In genomic region chr12:83265798-83266197, GRCh38 we compare ENCODE assay signal across 1 cellular context.
TF ChIP-seq lines count a peak whose summit lies in the region.

No MANE protein-coding gene starts in this region.

TF ChIP-seq in K562, 482 proteins besides CTCF, POLR2A, EP300 and RAD21 (continued from another document):
- TF ChIP-seq PBX2 (CRISPR knock-in tag; IDR thresholded peaks at IDR 0.05; ENCODE audit: low read depth) (no peak), PBX2 (tag; conservative IDR thresholded peaks at IDR 0.05; ENCODE audit: low read depth) (peak; percentile 50; the same call in 1 of the 2 replicates), C11orf30 (IDR thresholded peaks at IDR 0.05; ENCODE audit: low read depth) (peak; percentile 84), ZNF232 (CRISPR knock-in tag; IDR thresholded peaks at IDR 0.05) (no peak), RBM14 (IDR thresholded peaks at IDR 0.05; ENCODE audit: borderline replicate concordance, insufficient read depth, low read depth, low read length) (no peak), FUS (optimal IDR thresholded peaks at IDR 0.05; ENCODE audit: low read depth, low read length) (no peak), ETS1 (conservative IDR thresholded peaks at IDR 0.05; ENCODE audit: control insufficient read depth, low read depth, low read length) (no peak), MEF2A (IDR thresholded peaks at IDR 0.05; ENCODE audit: control insufficient read depth, low read depth, low read length) (no peak), CBX3 (IDR thresholded peaks at IDR 0.05; ENCODE audit: borderline replicate concordance in 1 of 2, low read length in 2 of 2) (no peak), ZBTB43 (CRISPR knock-in tag; IDR thresholded peaks at IDR 0.05) (no peak), ZNF512 (tag; IDR thresholded peaks at IDR 0.05) (no peak), ZNF316 (IDR thresholded peaks at IDR 0.05) (peak; percentile 88), SREBF2 (CRISPR knock-in tag; IDR thresholded peaks at IDR 0.05) (no peak), CXXC5 (CRISPR knock-in tag; IDR thresholded peaks at IDR 0.05) (no peak), ZKSCAN1 (IDR thresholded peaks at IDR 0.05; ENCODE audit: low read depth, low read length) (no peak), ASH1L (IDR thresholded peaks at IDR 0.05; ENCODE audit: borderline replicate concordance, low read depth, partially characterized antibody) (no peak), ELF1 (tag; IDR thresholded peaks at IDR 0.05) (no peak), PHTF2 (CRISPR knock-in tag; IDR thresholded peaks at IDR 0.05) (no peak), NCOR1 (IDR thresholded peaks at IDR 0.05) (no peak), FOXJ2 (tag; IDR thresholded peaks at IDR 0.05) (no peak), KHSRP (IDR thresholded peaks at IDR 0.05) (no peak), OTX1 (CRISPR knock-in tag; IDR thresholded peaks at IDR 0.05) (no peak), ARID1B (IDR thresholded peaks at IDR 0.05) (peak; percentile 22; the same call in 1 of the 2 replicates), ILK (tag; IDR thresholded peaks at IDR 0.05; ENCODE audit: borderline replicate concordance, low read depth) (no peak)
- TF ChIP-seq, protein P1, sequence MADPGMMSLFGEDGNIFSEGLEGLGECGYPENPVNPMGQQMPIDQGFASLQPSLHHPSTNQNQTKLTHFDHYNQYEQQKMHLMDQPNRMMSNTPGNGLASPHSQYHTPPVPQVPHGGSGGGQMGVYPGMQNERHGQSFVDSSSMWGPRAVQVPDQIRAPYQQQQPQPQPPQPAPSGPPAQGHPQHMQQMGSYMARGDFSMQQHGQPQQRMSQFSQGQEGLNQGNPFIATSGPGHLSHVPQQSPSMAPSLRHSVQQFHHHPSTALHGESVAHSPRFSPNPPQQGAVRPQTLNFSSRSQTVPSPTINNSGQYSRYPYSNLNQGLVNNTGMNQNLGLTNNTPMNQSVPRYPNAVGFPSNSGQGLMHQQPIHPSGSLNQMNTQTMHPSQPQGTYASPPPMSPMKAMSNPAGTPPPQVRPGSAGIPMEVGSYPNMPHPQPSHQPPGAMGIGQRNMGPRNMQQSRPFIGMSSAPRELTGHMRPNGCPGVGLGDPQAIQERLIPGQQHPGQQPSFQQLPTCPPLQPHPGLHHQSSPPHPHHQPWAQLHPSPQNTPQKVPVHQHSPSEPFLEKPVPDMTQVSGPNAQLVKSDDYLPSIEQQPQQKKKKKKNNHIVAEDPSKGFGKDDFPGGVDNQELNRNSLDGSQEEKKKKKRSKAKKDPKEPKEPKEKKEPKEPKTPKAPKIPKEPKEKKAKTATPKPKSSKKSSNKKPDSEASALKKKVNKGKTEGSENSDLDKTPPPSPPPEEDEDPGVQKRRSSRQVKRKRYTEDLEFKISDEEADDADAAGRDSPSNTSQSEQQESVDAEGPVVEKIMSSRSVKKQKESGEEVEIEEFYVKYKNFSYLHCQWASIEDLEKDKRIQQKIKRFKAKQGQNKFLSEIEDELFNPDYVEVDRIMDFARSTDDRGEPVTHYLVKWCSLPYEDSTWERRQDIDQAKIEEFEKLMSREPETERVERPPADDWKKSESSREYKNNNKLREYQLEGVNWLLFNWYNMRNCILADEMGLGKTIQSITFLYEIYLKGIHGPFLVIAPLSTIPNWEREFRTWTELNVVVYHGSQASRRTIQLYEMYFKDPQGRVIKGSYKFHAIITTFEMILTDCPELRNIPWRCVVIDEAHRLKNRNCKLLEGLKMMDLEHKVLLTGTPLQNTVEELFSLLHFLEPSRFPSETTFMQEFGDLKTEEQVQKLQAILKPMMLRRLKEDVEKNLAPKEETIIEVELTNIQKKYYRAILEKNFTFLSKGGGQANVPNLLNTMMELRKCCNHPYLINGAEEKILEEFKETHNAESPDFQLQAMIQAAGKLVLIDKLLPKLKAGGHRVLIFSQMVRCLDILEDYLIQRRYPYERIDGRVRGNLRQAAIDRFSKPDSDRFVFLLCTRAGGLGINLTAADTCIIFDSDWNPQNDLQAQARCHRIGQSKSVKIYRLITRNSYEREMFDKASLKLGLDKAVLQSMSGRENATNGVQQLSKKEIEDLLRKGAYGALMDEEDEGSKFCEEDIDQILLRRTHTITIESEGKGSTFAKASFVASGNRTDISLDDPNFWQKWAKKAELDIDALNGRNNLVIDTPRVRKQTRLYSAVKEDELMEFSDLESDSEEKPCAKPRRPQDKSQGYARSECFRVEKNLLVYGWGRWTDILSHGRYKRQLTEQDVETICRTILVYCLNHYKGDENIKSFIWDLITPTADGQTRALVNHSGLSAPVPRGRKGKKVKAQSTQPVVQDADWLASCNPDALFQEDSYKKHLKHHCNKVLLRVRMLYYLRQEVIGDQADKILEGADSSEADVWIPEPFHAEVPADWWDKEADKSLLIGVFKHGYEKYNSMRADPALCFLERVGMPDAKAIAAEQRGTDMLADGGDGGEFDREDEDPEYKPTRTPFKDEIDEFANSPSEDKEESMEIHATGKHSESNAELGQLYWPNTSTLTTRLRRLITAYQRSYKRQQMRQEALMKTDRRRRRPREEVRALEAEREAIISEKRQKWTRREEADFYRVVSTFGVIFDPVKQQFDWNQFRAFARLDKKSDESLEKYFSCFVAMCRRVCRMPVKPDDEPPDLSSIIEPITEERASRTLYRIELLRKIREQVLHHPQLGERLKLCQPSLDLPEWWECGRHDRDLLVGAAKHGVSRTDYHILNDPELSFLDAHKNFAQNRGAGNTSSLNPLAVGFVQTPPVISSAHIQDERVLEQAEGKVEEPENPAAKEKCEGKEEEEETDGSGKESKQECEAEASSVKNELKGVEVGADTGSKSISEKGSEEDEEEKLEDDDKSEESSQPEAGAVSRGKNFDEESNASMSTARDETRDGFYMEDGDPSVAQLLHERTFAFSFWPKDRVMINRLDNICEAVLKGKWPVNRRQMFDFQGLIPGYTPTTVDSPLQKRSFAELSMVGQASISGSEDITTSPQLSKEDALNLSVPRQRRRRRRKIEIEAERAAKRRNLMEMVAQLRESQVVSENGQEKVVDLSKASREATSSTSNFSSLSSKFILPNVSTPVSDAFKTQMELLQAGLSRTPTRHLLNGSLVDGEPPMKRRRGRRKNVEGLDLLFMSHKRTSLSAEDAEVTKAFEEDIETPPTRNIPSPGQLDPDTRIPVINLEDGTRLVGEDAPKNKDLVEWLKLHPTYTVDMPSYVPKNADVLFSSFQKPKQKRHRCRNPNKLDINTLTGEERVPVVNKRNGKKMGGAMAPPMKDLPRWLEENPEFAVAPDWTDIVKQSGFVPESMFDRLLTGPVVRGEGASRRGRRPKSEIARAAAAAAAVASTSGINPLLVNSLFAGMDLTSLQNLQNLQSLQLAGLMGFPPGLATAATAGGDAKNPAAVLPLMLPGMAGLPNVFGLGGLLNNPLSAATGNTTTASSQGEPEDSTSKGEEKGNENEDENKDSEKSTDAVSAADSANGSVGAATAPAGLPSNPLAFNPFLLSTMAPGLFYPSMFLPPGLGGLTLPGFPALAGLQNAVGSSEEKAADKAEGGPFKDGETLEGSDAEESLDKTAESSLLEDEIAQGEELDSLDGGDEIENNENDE (IDR thresholded peaks at IDR 0.05; ENCODE audit: low read depth, low read length): no peak
- TF ChIP-seq, protein P2, sequence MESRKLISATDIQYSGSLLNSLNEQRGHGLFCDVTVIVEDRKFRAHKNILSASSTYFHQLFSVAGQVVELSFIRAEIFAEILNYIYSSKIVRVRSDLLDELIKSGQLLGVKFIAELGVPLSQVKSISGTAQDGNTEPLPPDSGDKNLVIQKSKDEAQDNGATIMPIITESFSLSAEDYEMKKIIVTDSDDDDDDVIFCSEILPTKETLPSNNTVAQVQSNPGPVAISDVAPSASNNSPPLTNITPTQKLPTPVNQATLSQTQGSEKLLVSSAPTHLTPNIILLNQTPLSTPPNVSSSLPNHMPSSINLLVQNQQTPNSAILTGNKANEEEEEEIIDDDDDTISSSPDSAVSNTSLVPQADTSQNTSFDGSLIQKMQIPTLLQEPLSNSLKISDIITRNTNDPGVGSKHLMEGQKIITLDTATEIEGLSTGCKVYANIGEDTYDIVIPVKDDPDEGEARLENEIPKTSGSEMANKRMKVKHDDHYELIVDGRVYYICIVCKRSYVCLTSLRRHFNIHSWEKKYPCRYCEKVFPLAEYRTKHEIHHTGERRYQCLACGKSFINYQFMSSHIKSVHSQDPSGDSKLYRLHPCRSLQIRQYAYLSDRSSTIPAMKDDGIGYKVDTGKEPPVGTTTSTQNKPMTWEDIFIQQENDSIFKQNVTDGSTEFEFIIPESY (CRISPR knock-in tag; IDR thresholded peaks at IDR 0.05): no peak
TF ChIP-seq in K562: peak in this region for 7.
